ENCODE assay signal across 12 cellular contexts in genomic region chr9:87713990-87714335, GRCh38. TPM values are rescaled to one million over a fixed set of nuclear protein-coding genes. Genes with fewer than 3 reads are reported as not detected.
DNase-seq lines count a peak whose midpoint lies in the region; ATAC-seq and TF ChIP-seq lines count a peak whose summit lies in the region.
"Had no signal": no experiment of that assay in that cellular context is flagged by ENCODE, and none has a peak within 500 bp of the region (broad histone marks: within the 10 kb centered on the region; RNA-seq: fewer than 3 reads in every experiment).

No MANE protein-coding gene starts in this region.

- no peak overlapping the region for H3K27ac ChIP-seq in CD4-positive, alpha-beta T cell (ENCODE audit: low read depth, low read length)
- H3K27ac ChIP-seq in adrenal gland (peak overlapping the region; percentile 35 to 92 (median 58)), gastroesophageal sphincter (peak overlapping the region in 3 of 4 donors; percentile 47 to 74 (median 73))
- H3K27ac ChIP-seq: KMS-11 had no signal

- H3K36me3 Mint-ChIP-seq in CD4-positive, alpha-beta T cell (ENCODE audit: low read depth), result no peaks in the 10 kb centered on the region
- H3K36me3 Mint-ChIP-seq: stimulated activated memory B cell treated with anti-CD40 and anti-IgM and Interleukin-4, amounts not matched to agents 10 μg/mL and 1 μg/mL and 100 μg/mL, for 72 hours had no signal

- H3K27me3 ChIP-seq in CD4-positive, alpha-beta T cell (ENCODE audit: control insufficient read depth, insufficient read depth, low read length), result no peaks in the 10 kb centered on the region
- H3K27me3 ChIP-seq in adrenal gland (no peaks in the 10 kb centered on the region), gastroesophageal sphincter (no peaks in the 10 kb centered on the region), skeletal muscle satellite cell (ENCODE audit: control insufficient read depth, insufficient read depth, low read length) (no peaks in the 10 kb centered on the region)

- H3K9me3 ChIP-seq in CD4-positive, alpha-beta T cell (ENCODE audit: control insufficient read depth, low read length), result no peaks in the 10 kb centered on the region
- H3K9me3 ChIP-seq in adrenal gland (replicated peaks in 1 of 3), result no peaks in the 10 kb centered on the region
- no peaks in the 10 kb centered on the region for H3K9me3 ChIP-seq in gastroesophageal sphincter
- H3K9me3 ChIP-seq in skeletal muscle satellite cell (replicated peaks; ENCODE audit: low read length), result no peaks in the 10 kb centered on the region

- 39 to 68% (median 50%) methylated on average over 5 of the region's 5 CpGs for WGBS in adrenal gland, 4 donors
- 36 to 41% methylated on average over 5 of the region's 5 CpGs for WGBS in gastroesophageal sphincter (ENCODE audit: low coverage in 1 of 2), 2 donors

- CTCF ChIA-PET in CD4-positive, alpha-beta T cell (lab: Charles Lee), result interaction anchor here (1.1 kb wide), 1 partner anchor 15 kb away, joined by 3 read pairs; no protein-coding TSS in a partner anchor

- H3K36me3 ChIP-seq in adrenal gland (replicated peaks in 1 of 2) (no peaks in the 10 kb centered on the region), gastroesophageal sphincter (peaks cover 0 to 10% of the 10 kb centered on the region in 2 donors), skeletal muscle satellite cell (ENCODE audit: insufficient read depth, low read length) (peaks cover 4% of the 10 kb centered on the region)

- H3K9ac ChIP-seq in skeletal muscle satellite cell (ENCODE audit: low read depth, low read length), result peak overlapping the region; percentile 84
- H3K9ac ChIP-seq: KMS-11 had no signal

- no peak for DNase-seq in CD4-positive, alpha-beta T cell
- DNase-seq in adrenal gland, result no peak
- no peak for DNase-seq in NCI-H1930 (lab: John Stamatoyannopoulos, UW)
- no peak for DNase-seq in SK-N-DZ (ENCODE audit: low spot score)
- DNase-seq: central memory CD4-positive, alpha-beta T cell; NCI-H2171 treated with DMSO at 0.1 percent for 48 hours had no signal

- peak overlapping the region; percentile 76 for H3K4me2 ChIP-seq in skeletal muscle satellite cell (ENCODE audit: low read length)
- H3K4me2 ChIP-seq: KMS-11 had no signal

- ATAC-seq in CD4-positive, alpha-beta T cell (ENCODE audit: poor library complexity), result no peak
- ATAC-seq in gastroesophageal sphincter (peak; percentile 9), GM18519 (IDR thresholded peaks at IDR 0.05; ENCODE audit: low FRiP score, unreplicated experiment) (no peak), HG03378 (IDR thresholded peaks at IDR 0.05; ENCODE audit: unreplicated experiment) (no peak)
- ATAC-seq: stimulated activated memory B cell treated with anti-CD40 and anti-IgM and Interleukin-4, amounts not matched to agents 10 μg/mL and 1 μg/mL and 100 μg/mL, for 72 hours had no signal

- TF ChIP-seq POLR2A in adrenal gland (IDR thresholded peaks at IDR 0.05) (no peak), gastroesophageal sphincter (IDR thresholded peaks at IDR 0.05) (no peak)

- H3K4me3 ChIP-seq in adrenal gland, result no peak overlapping the region
- H3K4me3 ChIP-seq in gastroesophageal sphincter, result no peak overlapping the region
- H3K4me3 ChIP-seq in skeletal muscle satellite cell (ENCODE audit: low read length), result peak overlapping the region; percentile 14

- peak overlapping the region; percentile 53 for H3K27ac Mint-ChIP-seq in CD4-positive, alpha-beta T cell
- H3K27ac Mint-ChIP-seq: stimulated activated memory B cell treated with anti-CD40 and anti-IgM and Interleukin-4, amounts not matched to agents 10 μg/mL and 1 μg/mL and 100 μg/mL, for 72 hours had no signal

- no peak for TF ChIP-seq CTCF in CD4-positive, alpha-beta T cell (IDR thresholded peaks at IDR 0.05)
- TF ChIP-seq CTCF in adrenal gland (IDR thresholded peaks at IDR 0.05) (no peak), gastroesophageal sphincter (IDR thresholded peaks at IDR 0.05) (no peak)

- intact Hi-C loops in CD4-positive, alpha-beta T cell (cut with DNase I, micrococcal nuclease), result no loop called here
- intact Hi-C loops in adrenal gland (cut with DNase I), result loop anchor here in 1 of 2 donors (10.0 kb wide), 1 partner anchor 81 kb away; no protein-coding TSS in a partner anchor

- H3K9me3 Mint-ChIP-seq in CD4-positive, alpha-beta T cell, result no peaks in the 10 kb centered on the region

- TF ChIP-seq EP300 in gastroesophageal sphincter (IDR thresholded peaks at IDR 0.05), result no peak

- H3K4me1 ChIP-seq in adrenal gland (replicated peaks in 1 of 2), result peaks cover 6 to 34% of the 10 kb centered on the region in 2 donors
- peaks cover 0 to 30% (median 16%) of the 10 kb centered on the region in 3 donors for H3K4me1 ChIP-seq in gastroesophageal sphincter
- peaks cover 44% of the 10 kb centered on the region for H3K4me1 ChIP-seq in skeletal muscle satellite cell (ENCODE audit: control insufficient read depth, insufficient read depth, low read length)

- peaks cover 43% of the 10 kb centered on the region for H3K4me1 Mint-ChIP-seq in CD4-positive, alpha-beta T cell (ENCODE audit: low read depth)
- H3K4me1 Mint-ChIP-seq: stimulated activated memory B cell treated with anti-CD40 and anti-IgM and Interleukin-4, amounts not matched to agents 10 μg/mL and 1 μg/mL and 100 μg/mL, for 72 hours had no signal

- H3K4me3 Mint-ChIP-seq in CD4-positive, alpha-beta T cell, result no peak overlapping the region
- H3K4me3 Mint-ChIP-seq: stimulated activated memory B cell treated with anti-CD40 and anti-IgM and Interleukin-4, amounts not matched to agents 10 μg/mL and 1 μg/mL and 100 μg/mL, for 72 hours had no signal

- POLR2A ChIA-PET in CD4-positive, alpha-beta T cell (lab: Charles Lee), result no interaction called here

- H3K27me3 Mint-ChIP-seq in CD4-positive, alpha-beta T cell, result no peaks in the 10 kb centered on the region
- H3K27me3 Mint-ChIP-seq: stimulated activated memory B cell treated with anti-CD40 and anti-IgM and Interleukin-4, amounts not matched to agents 10 μg/mL and 1 μg/mL and 100 μg/mL, for 72 hours had no signal

RNA-seq across cellular contexts. Expression of gene CTSL, which starts 12.0 kb away (rescaled TPM):
- 1 to 10 TPM; 7.5 to 7.9 TPM for total RNA-seq in CD4-positive, alpha-beta T cell
- total RNA-seq in adrenal gland (100 to 1,000 TPM in 7 of 8 donors, 10 to 100 TPM in 1; 94.6 to 208 (median 159) TPM), gastroesophageal sphincter (100 to 1,000 TPM; 102 to 290 (median 137) TPM)
- polyA plus RNA-seq in adrenal gland, result 100 to 1,000 TPM in 2 of 3 donors, 10 to 100 TPM in 1; 65.2 to 134 (median 109) TPM
- total RNA-seq in skeletal muscle satellite cell (2012; rRNA removed), result 336 and 928 TPM in 2 replicates
- polyA plus RNA-seq in SK-N-DZ (2014; cell fraction: cytosol; rRNA removed), result 33.3 and 39.0 TPM in 2 replicates
- 12.5 and 14.6 TPM in 2 replicates for polyA plus RNA-seq in SK-N-DZ (2014; cell fraction: nucleus; rRNA removed)

Comparison
In these comparisons a context has a peak if more than half of its experiments do, and no peak if none do; other contexts are left out.
1. RNA of gene CTSL, which starts 12.0 kb away (total RNA-seq): 94.6 to 208 TPM in adrenal gland and 102 to 290 TPM in gastroesophageal sphincter; 7.5 to 7.9 TPM in CD4-positive, alpha-beta T cell; every median in the first group is over 10 times any median in the second.